25 cellular contexts compared by ENCODE assay signal in the genomic region with DNA sequence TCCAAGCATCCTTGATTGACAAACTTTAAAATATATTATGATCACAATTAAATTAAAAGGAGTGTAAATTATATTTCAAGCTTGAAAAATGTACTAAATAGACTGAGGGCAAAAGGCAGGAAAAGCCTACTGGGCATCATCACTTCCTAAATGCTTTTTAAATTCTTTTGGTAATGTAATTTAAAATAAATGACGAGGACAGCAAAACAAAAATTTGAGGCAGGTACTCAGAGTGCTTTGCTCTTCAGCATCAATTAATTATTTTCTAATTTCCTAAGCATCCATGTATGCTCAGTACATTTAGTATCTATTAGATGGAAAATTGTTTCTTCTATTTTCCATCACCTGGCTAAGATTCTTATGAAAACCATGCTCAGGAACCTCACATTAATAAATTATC. TPM values are rescaled to one million over a fixed set of nuclear protein-coding genes. Genes with fewer than 3 reads are reported as not detected.
DNase-seq lines count a peak whose midpoint lies in the region; ATAC-seq and TF ChIP-seq lines count a peak whose summit lies in the region.
"Had no signal": no experiment of that assay in that cellular context is flagged by ENCODE, and none has a peak within 500 bp of the region (broad histone marks: within the 10 kb centered on the region; RNA-seq: fewer than 3 reads in every experiment).

No MANE protein-coding gene starts in this region.

- no peak for TF ChIP-seq POLR2A in IMR-90 (IDR thresholded peaks at IDR 0.05; ENCODE audit: low read depth, low read length)

- WGBS in IMR-90 (ENCODE audit: extremely low coverage in 2 of 2, insufficient read length in 1 of 2), 2 experiments: no CpG with 5 or more reads among the region's 1 CpG
- no CpG with 5 or more reads among the region's 1 CpG for whole genome bisulfite sequencing in neuronal stem cell (ENCODE audit: extremely low coverage in 2 of 2, insufficient read length in 2 of 2, insufficient replicate concordance in 1 of 2), 2 donors

- H2AK5ac ChIP-seq in IMR-90 (ENCODE audit: low read depth, low read length) (no peak overlapping the region), neuronal stem cell (ENCODE audit: low read depth, low read length) (no peak overlapping the region)

- no peak for ATAC-seq in IMR-90 (ENCODE audit: low read depth)
- no peak for ATAC-seq in HG03442 (IDR thresholded peaks at IDR 0.05; ENCODE audit: unreplicated experiment)
- ATAC-seq: gastrocnemius medialis had no signal

- no peaks in the 10 kb centered on the region for H3K9me2 ChIP-seq in neural cell (ENCODE audit: insufficient read depth, low read length)

- H3K18ac ChIP-seq in IMR-90 (ENCODE audit: low read depth, low read length) (no peak overlapping the region), neuronal stem cell (ENCODE audit: low read length) (no peak overlapping the region)

- peaks cover 46% of the 10 kb centered on the region for H3K4me1 Mint-ChIP-seq in activated T-cell treated with anti-CD3 and anti-CD28 coated beads, Interleukin-2, amount 50 U/mL, for 24 hours (ENCODE audit: low read depth)

- H2BK5ac ChIP-seq in IMR-90 (ENCODE audit: low read depth, low read length, poor library complexity, severe bottlenecking) (no peak overlapping the region), neuronal stem cell (ENCODE audit: low read length) (no peak overlapping the region)

- H3K4me1 ChIP-seq in IMR-90 (ENCODE audit: control insufficient read depth, insufficient read depth, low read length): peaks cover 2% of the 10 kb centered on the region; the same call in 1 of the 2 replicates
- H3K4me1 ChIP-seq in adipocyte (ENCODE audit: control insufficient read depth, insufficient read depth, low read length): peaks cover 54% of the 10 kb centered on the region
- peaks cover 0 to 2% of the 10 kb centered on the region in 2 donors for H3K4me1 ChIP-seq in neuronal stem cell (ENCODE audit: control insufficient read depth in 2 of 2, insufficient read depth in 1 of 2, low read depth in 1 of 2, low read length in 2 of 2)

- no peak overlapping the region for H3K27ac ChIP-seq in IMR-90 (ENCODE audit: insufficient read depth, low read length)
- H3K27ac ChIP-seq in neural cell (ENCODE audit: low read length): no peak overlapping the region
- H3K27ac ChIP-seq in neuronal stem cell (replicated peaks; ENCODE audit: low read length): no peak overlapping the region
- H3K27ac ChIP-seq: neutrophil, SJSA1 had no signal

- H4K91ac ChIP-seq in IMR-90 (ENCODE audit: insufficient read depth, low read depth, low read length): no peak overlapping the region
- H4K91ac ChIP-seq in neuronal stem cell (ENCODE audit: low read depth, low read length, poor library complexity): no peak overlapping the region

- H3K9me3 Mint-ChIP-seq in activated T-cell treated with anti-CD3 and anti-CD28 coated beads, Interleukin-2, amount 50 U/mL, for 24 hours: no peaks in the 10 kb centered on the region
- H3K9me3 Mint-ChIP-seq: mesothelial cell of epicardium had no signal

- no peak overlapping the region for H3K56ac ChIP-seq in IMR-90 (ENCODE audit: extremely low read depth, insufficient read depth, low read length)

- H3K23ac ChIP-seq in IMR-90 (ENCODE audit: low read depth, low read length) (no peak overlapping the region), neuronal stem cell (ENCODE audit: low read depth, low read length, poor library complexity) (no peak overlapping the region)

- H2AK9ac ChIP-seq in IMR-90 (replicated peaks; ENCODE audit: low read depth, low read length, poor library complexity): no peak overlapping the region

- peaks cover 69% of the 10 kb centered on the region for H3K36me3 Mint-ChIP-seq in activated T-cell treated with anti-CD3 and anti-CD28 coated beads, Interleukin-2, amount 50 U/mL, for 24 hours (ENCODE audit: low read depth)

- TF ChIP-seq EP300 in neural cell (conservative IDR thresholded peaks at IDR 0.05; ENCODE audit: poor library complexity, severe bottlenecking): no peak

- BruUV-seq in IMR-90 (replicated peaks; lab: Mats Ljungman, UMichigan): no TSS peak

- no peaks in the 10 kb centered on the region for H3F3A ChIP-seq in neural cell (ENCODE audit: insufficient read depth, low read length, poor library complexity, severe bottlenecking)

- H3K36me3 ChIP-seq in IMR-90 (ENCODE audit: control insufficient read depth, insufficient read depth, low read length): peaks cover 2% of the 10 kb centered on the region; the same call in 1 of the 2 replicates
- peaks cover 49% of the 10 kb centered on the region for H3K36me3 ChIP-seq in adipocyte (ENCODE audit: control insufficient read depth, insufficient read depth, low read length, severe bottlenecking)
- H3K36me3 ChIP-seq in neural cell (ENCODE audit: insufficient read depth, low read length): no peaks in the 10 kb centered on the region
- H3K36me3 ChIP-seq in neuronal stem cell (replicated peaks in 1 of 2; ENCODE audit: control insufficient read depth in 2 of 2, insufficient read depth in 2 of 2, low read length in 2 of 2): peaks cover 0 to 66% of the 10 kb centered on the region in 2 donors
- H3K36me3 ChIP-seq: gastrocnemius medialis, SJSA1 had no signal

- H4K20me1 ChIP-seq in IMR-90 (ENCODE audit: insufficient read depth, low read length) (0 out of 2 replicates have a peak, but pooled peaks cover 7% of the 10 kb centered on the region), neural cell (ENCODE audit: insufficient read depth) (no peaks in the 10 kb centered on the region)

- H3K4ac ChIP-seq in IMR-90 (ENCODE audit: low read depth, low read length) (no peak overlapping the region), neuronal stem cell (ENCODE audit: low read length) (no peak overlapping the region)

- intact Hi-C loops in IMR-90 (cut with micrococcal nuclease): loop anchor here (10.0 kb wide), 2 partner anchors 289 to 1201 kb away; no protein-coding TSS in a partner anchor

- in situ Hi-C loops in IMR-90 (cut with MboI; ENCODE audit: low sequenced_read_pairs): no loop called here

- POLR2A ChIA-PET in IMR-90 (lab: Charles Lee; ENCODE audit: unreplicated experiment): no interaction called here

- H3K9me3 ChIP-seq in IMR-90 (ENCODE audit: control insufficient read depth, insufficient read depth, low read length) (no peaks in the 10 kb centered on the region), adipocyte (ENCODE audit: control insufficient read depth, low read length) (no peaks in the 10 kb centered on the region), neural cell (ENCODE audit: low read length) (no peaks in the 10 kb centered on the region), neuronal stem cell (replicated peaks in 1 of 2; ENCODE audit: control insufficient read depth in 2 of 2, insufficient read depth in 1 of 2, low read depth in 1 of 2, low read length in 2 of 2) (peaks cover 0 to 5% of the 10 kb centered on the region in 2 donors)
- H3K9me3 ChIP-seq: gastrocnemius medialis, HAP-1, neutrophil, SJSA1 had no signal

- peak overlapping the region; percentile 94 for H3K4me3 Mint-ChIP-seq in activated T-cell treated with anti-CD3 and anti-CD28 coated beads, Interleukin-2, amount 50 U/mL, for 24 hours
- H3K4me3 Mint-ChIP-seq: mesothelial cell of epicardium had no signal

- H3K9ac ChIP-seq in IMR-90 (ENCODE audit: low read depth, low read length): no peak overlapping the region
- H3K9ac ChIP-seq in adipocyte (ENCODE audit: low read length): peak overlapping the region; percentile 48
- no peak overlapping the region for H3K9ac ChIP-seq in neural cell (ENCODE audit: low read length)
- no peak overlapping the region for H3K9ac ChIP-seq in neuronal stem cell (ENCODE audit: low read depth, low read length, poor library complexity)

- no peak overlapping the region for H4K5ac ChIP-seq in IMR-90 (ENCODE audit: low read depth, low read length)

- no peaks in the 10 kb centered on the region for H3K27me3 Mint-ChIP-seq in activated T-cell treated with anti-CD3 and anti-CD28 coated beads, Interleukin-2, amount 50 U/mL, for 24 hours

- DNase-seq in activated T-cell treated with anti-CD3 and anti-CD28 coated beads, Interleukin-2, amount 50 U/mL, for 24 hours: no peak
- no peak for DNase-seq in activated T-cell treated with anti-CD3 and anti-CD28 coated beads, Interleukin-2, amount 50 U/mL, for 48 hours
- DNase-seq in IMR-90: no peak
- DNase-seq in adipocyte (ENCODE audit: low read depth): no peak
- no peak for DNase-seq in HPDE6-E6E7 (ENCODE audit: extremely low spot score)
- DNase-seq in neuronal stem cell (ENCODE audit: low spot score): no peak
- DNase-seq: ACHN; amniotic stem cell; C1 segment of cervical spinal cord; DMS153; erythroblast; gastrocnemius medialis; MM.1S; NCI-H146; NCI-H774; stimulated activated CD4-positive, alpha-beta T cell treated with anti-CD3 and anti-CD28 coated beads, Interleukin-4, amount 100 ng/mL, for 24 hours; substantia nigra; T1000 had no signal

- no peak overlapping the region for H3K27ac Mint-ChIP-seq in activated T-cell treated with anti-CD3 and anti-CD28 coated beads, Interleukin-2, amount 50 U/mL, for 24 hours
- H3K27ac Mint-ChIP-seq: mesothelial cell of epicardium had no signal

- H3K27me3 ChIP-seq in IMR-90 (ENCODE audit: control insufficient read depth, insufficient read depth, low read length) (no peaks in the 10 kb centered on the region), adipocyte (replicated peaks; ENCODE audit: control insufficient read depth, insufficient read depth, low read length) (no peaks in the 10 kb centered on the region), neural cell (ENCODE audit: insufficient read depth, low read depth, low read length) (no peaks in the 10 kb centered on the region), neuronal stem cell (ENCODE audit: control insufficient read depth in 3 of 3, insufficient read depth in 3 of 3, low read depth in 1 of 3, low read length in 3 of 3) (peaks cover 0 to 2% (median 0%) of the 10 kb centered on the region in 3 experiments)
- H3K27me3 ChIP-seq: gastrocnemius medialis, neutrophil, SJSA1 had no signal

- CTCF ChIA-PET in IMR-90 (lab: Yijun Ruan, JAX): no interaction called here

- H3K14ac ChIP-seq in IMR-90 (replicated peaks; ENCODE audit: low read depth, low read length): no peak overlapping the region
- no peak overlapping the region for H3K14ac ChIP-seq in neuronal stem cell (ENCODE audit: low read length)

- TF ChIP-seq RAD21 in IMR-90 (IDR thresholded peaks at IDR 0.05; ENCODE audit: low read length): no peak
- no peak for TF ChIP-seq RAD21 in neural cell (conservative IDR thresholded peaks at IDR 0.05)

- H2BK12ac ChIP-seq in neuronal stem cell (ENCODE audit: low read length): no peak overlapping the region

- TF ChIP-seq CTCF in IMR-90 (conservative IDR thresholded peaks at IDR 0.05; ENCODE audit: low read depth, low read length) (no peak), neural cell (IDR thresholded peaks at IDR 0.05; ENCODE audit: poor library complexity, severe bottlenecking) (no peak)

- no peak overlapping the region for H2BK20ac ChIP-seq in IMR-90 (ENCODE audit: low read depth, low read length)

- no peak overlapping the region for H4K8ac ChIP-seq in IMR-90 (ENCODE audit: low read depth in 2 of 2, low read length in 2 of 2)
- no peak overlapping the region for H4K8ac ChIP-seq in neuronal stem cell (ENCODE audit: low read depth, low read length)

- H2BK120ac ChIP-seq in IMR-90 (ENCODE audit: low read depth, low read length): no peak overlapping the region
- H2BK120ac ChIP-seq in neuronal stem cell (ENCODE audit: low read depth, low read length): no peak overlapping the region

- H3K9me1 ChIP-seq in IMR-90 (ENCODE audit: insufficient read depth, low read length): peaks cover 2% of the 10 kb centered on the region; the same call in 1 of the 2 replicates

- H2AFZ ChIP-seq in IMR-90 (replicated peaks; ENCODE audit: low read length, poor library complexity) (no peak overlapping the region), neural cell (ENCODE audit: low read depth, low read length) (no peak overlapping the region), neuronal stem cell (ENCODE audit: low read length) (no peak overlapping the region)

- H3K79me1 ChIP-seq in IMR-90 (ENCODE audit: low read depth in 1 of 2, low read length in 2 of 2): peaks cover 22 to 50% of the 10 kb centered on the region in 2 experiments
- H3K79me1 ChIP-seq in neuronal stem cell (ENCODE audit: low read depth, low read length): no peaks in the 10 kb centered on the region

- H3K4me2 ChIP-seq in IMR-90 (ENCODE audit: low read depth, low read length) (no peak overlapping the region), neural cell (ENCODE audit: low read length) (peak overlapping the region; percentile 81), neuronal stem cell (ENCODE audit: insufficient read depth, low read length, poor library complexity, severe bottlenecking) (no peak overlapping the region)

- H2BK15ac ChIP-seq in IMR-90 (ENCODE audit: low read depth, low read length) (no peak overlapping the region), neuronal stem cell (ENCODE audit: low read length) (no peak overlapping the region)

- H3K79me2 ChIP-seq in neural cell (replicated peaks; ENCODE audit: insufficient read depth, low read length): peaks cover 91% of the 10 kb centered on the region

- dilution Hi-C loops in IMR-90 (cut with HindIII; ENCODE audit: low sequenced_read_pairs, unreplicated experiment): no loop called here

- no peak overlapping the region for H3K4me3 ChIP-seq in IMR-90 (ENCODE audit: insufficient read depth, low read depth, low read length)
- H3K4me3 ChIP-seq in adipocyte (ENCODE audit: low read length): peak overlapping the region; percentile 97
- H3K4me3 ChIP-seq in neural cell (ENCODE audit: low read length): peak overlapping the region; percentile 87
- H3K4me3 ChIP-seq in neuronal stem cell (ENCODE audit: low read length in 2 of 2): no peak overlapping the region
- H3K4me3 ChIP-seq: HAP-1, SJSA1, smooth muscle cell had no signal

RNA-seq across cellular contexts. Expression of a gene that starts 5.2 kb away (rescaled TPM):
- total RNA-seq in IMR-90 (2012; rRNA removed): 20.1 and 28.6 TPM in 2 replicates
- polyA plus RNA-seq in IMR-90 (2012; rRNA removed) (10.1 and 10.2 TPM in 2 replicates), neural cell (32.6 and 36.4 TPM in 2 replicates)
- polyA plus RNA-seq in IMR-90 (2012; cell fraction: cytosol; rRNA removed): 2.7 and 5.9 TPM in 2 replicates
- polyA plus RNA-seq in IMR-90 (2012; cell fraction: nucleus; rRNA removed; ENCODE audit: low replicate concordance): 7.1 and 45.1 TPM in 2 replicates
- 120 and 212 TPM in 2 replicates for polyA minus RNA-seq in neural cell
- 12.6 TPM for polyA plus RNA-seq in neuronal stem cell (2013, experiment 1 of 2)
- 11.8 TPM for polyA plus RNA-seq in neuronal stem cell (2013, experiment 2 of 2)

Comparison
In these comparisons a context has a peak if more than half of its experiments do, and no peak if none do; other contexts are left out.
1. H3K4me3 ChIP-seq: peak in adipocyte (single experiment) and neural cell (single experiment); none in IMR-90 (single experiment) and neuronal stem cell (0 of 2).